Comparison of ENCODE assay signal across 1 cellular context in genomic region chr10:123154092-123154942, GRCh38.
A peak's percentile ranks its signal among the peaks of the same experiment; 100 is the strongest.
TF ChIP-seq lines count a peak whose summit lies in the region.

TSS of gene BUB3 (plus strand) at chr10:123154402. CDS start at chr10:123154918, 516 bp downstream.

TF ChIP-seq in SK-N-SH, 30 proteins besides CTCF, POLR2A, EP300 and RAD21 (continued from another document):
- TF ChIP-seq ZBTB33 (IDR thresholded peaks at IDR 0.05; ENCODE audit: borderline replicate concordance, low read depth) = peak; percentile 65; the same call in 1 of the 2 replicates
- no peak for TF ChIP-seq MEF2A (IDR thresholded peaks at IDR 0.05; ENCODE audit: borderline replicate concordance, low read depth)
